Comparison of ENCODE assay signal across 8 cellular contexts in genomic region chr19:18385675-18386542, GRCh38. TPM values are rescaled to one million over a fixed set of nuclear protein-coding genes. Genes with fewer than 3 reads are reported as not detected.
A peak's percentile ranks its signal among the peaks of the same experiment; 100 is the strongest.
DNase-seq lines count a peak whose midpoint lies in the region; ATAC-seq, FAIRE-seq and TF ChIP-seq lines count a peak whose summit lies in the region.

Gene GDF15 (plus strand): TSS chr19:18386158. CDS start chr19:18386190, 32 bp downstream.

- peaks cover 18% of the 10 kb centered on the region for H3K36me3 Mint-ChIP-seq in brain

- peak within 1 kb of the TSS in 4 of 5 experiments; percentile 63 to 89 (median 79) for H3K4me3 Mint-ChIP-seq in brain

- H3K27ac Mint-ChIP-seq in brain: peak within 1 kb of the TSS in 4 of 5 experiments; percentile 43 to 90 (median 82)

- H3K9me3 Mint-ChIP-seq in brain: peaks cover 0 to 16% (median 3%) of the 10 kb centered on the region in 5 experiments

- FAIRE-seq in kidney (lab: Jason Lieb, UNC): no peak

- no peaks in the 10 kb centered on the region for H3K9me3 ChIP-seq in kidney (ENCODE audit: control insufficient read depth in 1 of 2, low read length in 2 of 2)

- ATAC-seq in activated CD4-positive, CD25-positive, alpha-beta regulatory T cell treated with anti-CD3 and anti-CD28 coated beads, Interleukin-2, amount 50 U/mL, for 24 hours: no peak

- H3K4me3 ChIP-seq in kidney (ENCODE audit: low read length in 2 of 2): peak within 1 kb of the TSS; percentile 76 to 83

- H3K27me3 Mint-ChIP-seq in brain: peaks cover 22% of the 10 kb centered on the region

- H3K4me1 Mint-ChIP-seq in brain: peaks cover 32% of the 10 kb centered on the region

- H3K4me1 ChIP-seq in kidney (ENCODE audit: control insufficient read depth in 1 of 2, insufficient read depth in 1 of 2, low read depth in 1 of 2, low read length in 2 of 2): peaks cover 11 to 16% of the 10 kb centered on the region in 2 donors

- peak within 1 kb of the TSS; percentile 95 to 98 for H3K27ac ChIP-seq in kidney (ENCODE audit: low read depth in 2 of 2, low read length in 2 of 2)

- peaks cover 2 to 3% of the 10 kb centered on the region in 2 donors for H3K36me3 ChIP-seq in kidney (ENCODE audit: control insufficient read depth in 1 of 2, insufficient read depth in 2 of 2, low read length in 2 of 2)

- H3K9ac ChIP-seq in kidney (ENCODE audit: low read length in 2 of 2): peak within 1 kb of the TSS; percentile 45 to 92

- TF ChIP-seq CTCF in brain (conservative IDR thresholded peaks at IDR 0.05) (peak; percentile 29 to 43), kidney (IDR thresholded peaks at IDR 0.05; ENCODE audit: borderline replicate concordance, extremely low read depth, insufficient read depth) (peak; percentile 71)

- DNase-seq in activated CD4-positive, CD25-positive, alpha-beta regulatory T cell treated with anti-CD3 and anti-CD28 coated beads, Interleukin-2, amount 50 U/mL, for 72 hours: peak; percentile 45
- peak; percentile 87 for DNase-seq in NCI-H69 (lab: John Stamatoyannopoulos, UW)
- DNase-seq in kidney: peak; percentile 97
- DNase-seq in stimulated activated CD8-positive, alpha-beta memory T cell treated with anti-CD3 and anti-CD28 coated beads, Interleukin-15, amount 100 ng/mL, for 48 hours (ENCODE audit: low read depth in 2 of 2): peak; percentile 13 to 15
- DNase-seq in cortex of kidney (lab: John Stamatoyannopoulos, UW): no peak
- no peak for DNase-seq in globus pallidus (ENCODE audit: low spot score)

- intact Hi-C loops in kidney (cut with DNase I): no loop called here

RNA-seq across cellular contexts. Expression of gene GDF15, which starts in this region (rescaled TPM):
- polyA plus RNA-seq in brain (ENCODE audit: insufficient read depth, low read depth, low replicate concordance) (5.2 TPM), kidney (ENCODE audit: insufficient read depth, low read depth, low replicate concordance) (154 TPM)
- total RNA-seq in kidney: 51.2 TPM

Comparison
In these comparisons a context has a peak if more than half of its experiments do, and no peak if none do; other contexts are left out.
1. RNA of gene GDF15 (polyA plus RNA-seq): 154 TPM in kidney (single experiment); 5.2 TPM in brain (single experiment); every median in the first group is over 10 times any median in the second.
2. DNase-seq: peak in activated CD4-positive, CD25-positive, alpha-beta regulatory T cell treated with anti-CD3 and anti-CD28 coated beads, Interleukin-2, amount 50 U/mL, for 72 hours (single experiment), NCI-H69 (single experiment), kidney (single experiment) and stimulated activated CD8-positive, alpha-beta memory T cell treated with anti-CD3 and anti-CD28 coated beads, Interleukin-15, amount 100 ng/mL, for 48 hours (2 of 2); none in cortex of kidney (single experiment) and globus pallidus (single experiment).